2 cellular contexts compared by ENCODE assay signal in genomic region chr6:156848123-156848522, GRCh38.
TF ChIP-seq lines count a peak whose summit lies in the region.

No MANE protein-coding gene starts in this region.

TF ChIP-seq in HEK293, 187 proteins besides CTCF, POLR2A, EP300 and RAD21 (continued from another document):
- TF ChIP-seq ZBTB44 (tag by site-specific recombination; IDR thresholded peaks at IDR 0.05) (0 out of 2 replicates have a peak, but pooled peaks have one; percentile 7), FEZF1 (tag by site-specific recombination; IDR thresholded peaks at IDR 0.05) (peak; percentile 72), PRDM6 (tag by site-specific recombination; IDR thresholded peaks at IDR 0.05) (peak; percentile 74), OSR2 (tag by site-specific recombination; IDR thresholded peaks at IDR 0.05) (no peak)

TF ChIP-seq in SK-N-SH, 30 proteins besides CTCF, POLR2A, EP300 and RAD21 (continued from another document):
- TF ChIP-seq EZH2phosphoT487 (IDR thresholded peaks at IDR 0.05; ENCODE audit: borderline replicate concordance, low read depth), result no peak
- no peak for TF ChIP-seq FOXM1 (IDR thresholded peaks at IDR 0.05; ENCODE audit: low read depth)
- TF ChIP-seq RCOR1 (IDR thresholded peaks at IDR 0.05; ENCODE audit: low read length), result no peak
- no peak for TF ChIP-seq POLR2AphosphoS5 (IDR thresholded peaks at IDR 0.05; ENCODE audit: low read depth, low read length)
